In the genomic region with DNA sequence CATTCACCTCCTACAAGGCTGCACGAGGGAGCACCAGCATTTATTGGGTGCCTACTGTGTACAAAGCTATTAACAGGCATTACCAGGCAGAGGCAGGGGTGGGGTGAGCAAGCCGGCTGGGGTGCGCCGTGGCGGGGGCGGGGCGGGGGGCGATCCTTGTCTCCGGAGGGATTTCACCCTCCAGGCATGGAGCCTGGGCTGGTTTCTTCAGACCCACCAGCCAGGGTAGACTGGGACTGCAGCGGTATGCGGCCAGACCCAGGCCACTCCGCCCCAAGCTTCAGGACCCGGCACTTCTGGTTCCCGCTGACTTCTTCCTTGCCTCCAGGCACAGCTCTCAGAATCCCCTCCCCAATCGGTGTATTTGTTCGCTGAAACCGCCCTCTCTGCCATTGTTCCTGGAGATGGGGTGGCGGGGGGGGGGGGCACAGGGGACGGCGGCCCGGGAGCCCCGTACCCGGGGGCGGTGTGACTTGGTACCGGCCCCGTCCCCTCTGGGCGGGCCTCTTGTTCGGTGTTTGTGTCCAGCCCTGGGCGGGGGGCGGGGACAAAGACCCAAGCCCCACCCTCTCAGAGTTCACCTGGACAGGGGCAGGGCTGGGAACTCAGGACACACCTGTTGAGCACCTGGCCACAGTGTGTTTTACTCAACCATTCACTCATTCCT, we compare ENCODE assay signal across 1 cellular context.
TF ChIP-seq lines count a peak whose summit lies in the region.

No MANE protein-coding gene starts in this region.

TF ChIP-seq in HCT116, 20 proteins besides CTCF, POLR2A, EP300 and RAD21 (continued from another document):
- peak; percentile 55 for TF ChIP-seq POLR2AphosphoS5 (IDR thresholded peaks at IDR 0.05; ENCODE audit: low read depth, low read length)
- TF ChIP-seq TCF7L2 (IDR thresholded peaks at IDR 0.05; ENCODE audit: borderline replicate concordance, extremely low read depth, insufficient read depth, insufficient read length), result no peak
- TF ChIP-seq YY1 (IDR thresholded peaks at IDR 0.05; ENCODE audit: extremely low read depth, insufficient replicate concordance, low read depth, low read length), result no peak
- TF ChIP-seq SRF (IDR thresholded peaks at IDR 0.05; ENCODE audit: low read depth), result no peak
- 0 out of 2 replicates have a peak, but pooled peaks have one; percentile 27 for TF ChIP-seq JUND (IDR thresholded peaks at IDR 0.05)
